Comparison of ENCODE assay signal across 1 cellular context in the genomic region with DNA sequence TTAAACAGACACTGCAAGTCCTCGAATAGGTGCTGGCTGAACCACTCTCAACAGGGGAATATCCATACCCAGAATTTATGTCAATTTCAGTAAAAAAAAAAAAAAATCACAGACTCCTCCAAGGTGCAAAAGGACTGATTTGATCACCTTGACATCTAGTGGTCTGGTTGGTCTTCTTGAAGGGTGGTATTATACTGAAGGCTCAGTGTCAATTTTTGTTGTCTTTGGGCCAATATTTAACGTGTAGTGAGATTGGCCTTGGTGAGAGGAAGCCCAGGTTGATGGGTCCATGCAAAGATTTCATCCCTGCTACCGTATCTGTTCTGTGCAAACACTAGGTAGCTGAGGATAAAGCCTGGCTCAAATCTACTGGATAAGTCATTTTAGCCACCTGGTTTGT.
TF ChIP-seq lines count a peak whose summit lies in the region.

No MANE protein-coding gene starts in this region.

TF ChIP-seq in GM12878, 131 proteins besides CTCF, POLR2A, EP300 and RAD21:
- TF ChIP-seq NR2C2 (IDR thresholded peaks at IDR 0.05; ENCODE audit: borderline replicate concordance, control insufficient read depth, insufficient read length, low read depth) (no peak), BCL11A (IDR thresholded peaks at IDR 0.05; ENCODE audit: low read depth, low read length) (no peak), MEF2A (IDR thresholded peaks at IDR 0.05; ENCODE audit: insufficient read depth, low read depth, low read length) (no peak), ZNF384 (IDR thresholded peaks at IDR 0.05; ENCODE audit: borderline replicate concordance, low read depth, low read length) (peak; percentile 40; the same call in 1 of the 2 replicates), DPF2 (IDR thresholded peaks at IDR 0.05) (no peak), MTA3 (IDR thresholded peaks at IDR 0.05; ENCODE audit: borderline replicate concordance, low read length) (no peak), SMC3 (IDR thresholded peaks at IDR 0.05; ENCODE audit: borderline replicate concordance, low read length) (0 out of 2 replicates have a peak, but pooled peaks have one; percentile 34), RUNX3 (IDR thresholded peaks at IDR 0.05; ENCODE audit: low read length) (no peak), HDGF (IDR thresholded peaks at IDR 0.05) (no peak), EGR1 (IDR thresholded peaks at IDR 0.05; ENCODE audit: borderline replicate concordance in 1 of 2, low read depth in 2 of 2, low read length in 2 of 2) (no peak), CBFB (IDR thresholded peaks at IDR 0.05; ENCODE audit: low read depth) (no peak), ZZZ3 (IDR thresholded peaks at IDR 0.05; ENCODE audit: control insufficient read depth, insufficient read length, low read depth) (no peak), PAX5 (IDR thresholded peaks at IDR 0.05; ENCODE audit: borderline replicate concordance, low read depth, low read length) (no peak)
- TF ChIP-seq, protein P1, sequence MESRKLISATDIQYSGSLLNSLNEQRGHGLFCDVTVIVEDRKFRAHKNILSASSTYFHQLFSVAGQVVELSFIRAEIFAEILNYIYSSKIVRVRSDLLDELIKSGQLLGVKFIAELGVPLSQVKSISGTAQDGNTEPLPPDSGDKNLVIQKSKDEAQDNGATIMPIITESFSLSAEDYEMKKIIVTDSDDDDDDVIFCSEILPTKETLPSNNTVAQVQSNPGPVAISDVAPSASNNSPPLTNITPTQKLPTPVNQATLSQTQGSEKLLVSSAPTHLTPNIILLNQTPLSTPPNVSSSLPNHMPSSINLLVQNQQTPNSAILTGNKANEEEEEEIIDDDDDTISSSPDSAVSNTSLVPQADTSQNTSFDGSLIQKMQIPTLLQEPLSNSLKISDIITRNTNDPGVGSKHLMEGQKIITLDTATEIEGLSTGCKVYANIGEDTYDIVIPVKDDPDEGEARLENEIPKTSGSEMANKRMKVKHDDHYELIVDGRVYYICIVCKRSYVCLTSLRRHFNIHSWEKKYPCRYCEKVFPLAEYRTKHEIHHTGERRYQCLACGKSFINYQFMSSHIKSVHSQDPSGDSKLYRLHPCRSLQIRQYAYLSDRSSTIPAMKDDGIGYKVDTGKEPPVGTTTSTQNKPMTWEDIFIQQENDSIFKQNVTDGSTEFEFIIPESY (IDR thresholded peaks at IDR 0.05), result no peak
